In the genomic region with DNA sequence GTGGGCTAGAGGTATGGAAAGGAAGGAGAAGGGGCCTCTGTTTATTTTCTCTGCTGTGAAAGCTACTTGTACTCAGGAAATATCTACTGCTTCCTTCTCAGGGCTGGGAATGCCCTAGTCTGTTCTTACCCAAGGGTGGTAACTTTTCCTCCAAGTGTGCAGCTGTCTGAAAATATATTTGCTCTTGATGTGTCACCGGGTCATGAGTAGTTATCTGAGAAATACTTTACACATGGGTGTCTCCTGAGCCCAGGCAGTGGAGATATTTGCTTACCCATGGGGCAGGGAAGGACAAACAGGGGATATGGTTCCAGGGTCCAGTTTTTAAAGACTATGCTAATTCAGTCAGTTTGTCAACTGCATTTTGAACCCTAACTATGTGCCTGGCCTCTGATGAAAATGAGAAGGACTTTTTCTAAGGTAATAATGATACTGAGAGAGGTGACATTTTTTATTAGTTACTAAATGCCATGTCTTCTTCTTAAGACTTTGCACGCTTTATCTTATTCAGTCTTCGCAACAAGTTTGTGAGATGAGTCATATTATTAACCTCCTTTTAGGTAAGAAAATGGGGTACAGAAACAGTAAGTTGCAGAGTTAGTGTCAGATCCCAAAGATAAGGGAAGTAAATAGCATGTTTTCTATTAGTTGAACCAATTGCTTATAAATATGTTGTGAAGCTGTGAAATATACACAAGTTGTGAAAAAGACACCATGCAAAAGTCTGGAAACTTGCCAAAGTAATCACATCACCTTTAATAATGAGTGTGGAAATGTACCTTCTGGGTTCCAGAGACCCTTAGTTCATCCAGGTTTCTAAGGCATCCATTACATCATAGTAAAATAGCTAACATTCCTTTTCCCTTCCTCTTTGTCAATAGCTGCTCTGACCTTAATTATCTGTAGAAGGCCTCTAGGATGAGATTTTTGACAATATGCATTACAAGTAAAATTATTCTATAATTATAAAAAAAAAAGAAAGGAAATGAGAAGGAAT, we compare ENCODE assay signal across 14 cellular contexts. TPM values are rescaled to one million over a fixed set of nuclear protein-coding genes. Genes with fewer than 3 reads are reported as not detected.
DNase-seq lines count a peak whose midpoint lies in the region; ATAC-seq and TF ChIP-seq lines count a peak whose summit lies in the region.
"Had no signal": no experiment of that assay in that cellular context is flagged by ENCODE, and none has a peak within 500 bp of the region (broad histone marks: within the 10 kb centered on the region; RNA-seq: fewer than 3 reads in every experiment).

No MANE protein-coding gene starts in this region.

- H3K9me3 ChIP-seq in GM23248 (ENCODE audit: low read depth) (no peaks in the 10 kb centered on the region), lung (ENCODE audit: control insufficient read depth in 2 of 2, insufficient read depth in 1 of 2, low read length in 1 of 2) (no peaks in the 10 kb centered on the region)
- H3K9me3 ChIP-seq: BLaER1, thyroid gland had no signal

- H3K4me3 ChIP-seq in AG10803 (ENCODE audit: low read length) (no peak overlapping the region), GM23248 (no peak overlapping the region), lung (no peak overlapping the region)
- H3K4me3 ChIP-seq: BLaER1, thyroid gland had no signal

- H3K27ac ChIP-seq in GM23248, result no peak overlapping the region
- H3K27ac ChIP-seq in lung (ENCODE audit: low read depth in 1 of 2, low read length in 1 of 2), result no peak overlapping the region
- H3K27ac ChIP-seq: BLaER1, thyroid gland had no signal

- ATAC-seq in activated CD8-positive, alpha-beta T cell treated with anti-CD3 and anti-CD28 coated beads for 36 hours, result peak; percentile 37
- ATAC-seq in lung (ENCODE audit: insufficient read depth, low FRiP score) (peak; percentile 56), HG03460 (IDR thresholded peaks at IDR 0.05; ENCODE audit: unreplicated experiment) (no peak)

- no peaks in the 10 kb centered on the region for H3K9me2 ChIP-seq in GM23248 (ENCODE audit: insufficient read depth)

- H3K4me1 Mint-ChIP-seq in activated CD8-positive, alpha-beta T cell treated with anti-CD3 and anti-CD28 coated beads for 36 hours (ENCODE audit: low read depth), result peaks cover 32% of the 10 kb centered on the region

- DNase-seq in AG10803 (ENCODE audit: low read depth) (peak; percentile 27), GM23248 (peak; percentile 15), lung (ENCODE audit: low spot score) (no peak), posterior cingulate gyrus (no peak), mesenteric fat pad (ENCODE audit: low spot score) (no peak), SK-N-DZ (ENCODE audit: low spot score) (no peak)
- no peak for DNase-seq in activated CD8-positive, alpha-beta T cell treated with anti-CD3 and anti-CD28 coated beads for 36 hours
- DNase-seq: activated CD4-positive, alpha-beta T cell treated with anti-CD3 and anti-CD28 coated beads, Interleukin-2, amount 50 U/mL, for 4 hours; NCI-H2171 treated with DMSO at 0.1 percent for 48 hours; Right ventricle myocardium superior; thyroid gland had no signal

- no peaks in the 10 kb centered on the region for H3K36me3 Mint-ChIP-seq in activated CD8-positive, alpha-beta T cell treated with anti-CD3 and anti-CD28 coated beads for 36 hours (ENCODE audit: low read depth)

- H3K9me3 Mint-ChIP-seq in activated CD8-positive, alpha-beta T cell treated with anti-CD3 and anti-CD28 coated beads for 36 hours, result no peaks in the 10 kb centered on the region

- intact Hi-C loops in activated CD8-positive, alpha-beta T cell treated with anti-CD3 and anti-CD28 coated beads for 36 hours (cut with micrococcal nuclease), result no loop called here
- intact Hi-C loops in posterior cingulate gyrus (cut with DNase I), result no loop called here

- no peaks in the 10 kb centered on the region for H3K27me3 Mint-ChIP-seq in activated CD8-positive, alpha-beta T cell treated with anti-CD3 and anti-CD28 coated beads for 36 hours
- H3K27me3 Mint-ChIP-seq: progenitor cell of endocrine pancreas had no signal

- no peak overlapping the region for H3K9ac ChIP-seq in GM23248
- H3K9ac ChIP-seq: BLaER1 had no signal

- 0 out of 2 replicates have a peak, but pooled peaks cover 4% of the 10 kb centered on the region for H3F3A ChIP-seq in GM23248 (ENCODE audit: insufficient read depth)

- 76 to 81% methylated on average over 3 of the region's 3 CpGs for WGBS in GM23248 (ENCODE audit: low coverage in 1 of 2, low lambda C conversion rate in 2 of 2, missing lambda C conversion rate in 2 of 2), 2 experiments
- WGBS in lung, 2 donors, result 69 to 80% methylated on average over 3 of the region's 3 CpGs

- H3K36me3 ChIP-seq in GM23248 (ENCODE audit: low read depth) (no peaks in the 10 kb centered on the region), lung (ENCODE audit: control insufficient read depth in 2 of 2, insufficient read depth in 2 of 2, low read length in 2 of 2) (no peaks in the 10 kb centered on the region)
- H3K36me3 ChIP-seq: BLaER1, thyroid gland had no signal

- H4K20me1 ChIP-seq in GM23248 (ENCODE audit: insufficient read depth), result no peaks in the 10 kb centered on the region
- H4K20me1 ChIP-seq: BLaER1 had no signal

- peak overlapping the region; percentile 74 for H3K27ac Mint-ChIP-seq in activated CD8-positive, alpha-beta T cell treated with anti-CD3 and anti-CD28 coated beads for 36 hours
- H3K27ac Mint-ChIP-seq: progenitor cell of endocrine pancreas had no signal

- TF ChIP-seq CTCF in AG10803 (conservative IDR thresholded peaks at IDR 0.05; ENCODE audit: low read length) (no peak), lung (IDR thresholded peaks at IDR 0.05; ENCODE audit: control extremely low read depth, extremely low read depth) (no peak)
- TF ChIP-seq CTCF in activated CD8-positive, alpha-beta T cell treated with anti-CD3 and anti-CD28 coated beads for 36 hours (IDR thresholded peaks at IDR 0.05), result no peak

- in situ Hi-C loops in GM23248 (cut with MboI), result no loop called here

- H2AFZ ChIP-seq in GM23248, result no peak overlapping the region

- H3K4me1 ChIP-seq in GM23248 (ENCODE audit: insufficient read depth) (peaks cover 8% of the 10 kb centered on the region; the same call in 1 of the 2 replicates), lung (ENCODE audit: control insufficient read depth in 2 of 2, insufficient read depth in 2 of 2, low read length in 2 of 2) (no peaks in the 10 kb centered on the region)
- H3K4me1 ChIP-seq: BLaER1, thyroid gland had no signal

- H3K4me2 ChIP-seq in GM23248 (ENCODE audit: unreplicated experiment), result no peak overlapping the region
- H3K4me2 ChIP-seq: BLaER1 had no signal

- H3K79me2 ChIP-seq in GM23248 (ENCODE audit: insufficient read depth), result no peaks in the 10 kb centered on the region

- POLR2A ChIA-PET in activated CD8-positive, alpha-beta T cell treated with anti-CD3 and anti-CD28 coated beads for 36 hours (lab: Charles Lee), result interaction anchor here (0.6 to 1.0 kb wide), 3 partner anchors 20 to 172 kb away, joined by 3 read pairs; no protein-coding TSS in a partner anchor

- CTCF ChIA-PET in activated CD8-positive, alpha-beta T cell treated with anti-CD3 and anti-CD28 coated beads for 36 hours (lab: Charles Lee), result interaction anchor here (1.2 to 1.7 kb wide), 2 partner anchors 41 to 107 kb away, joined by 3 read pairs; no protein-coding TSS in a partner anchor

- H3K27me3 ChIP-seq in GM23248 (replicated peaks; ENCODE audit: insufficient read depth) (no peaks in the 10 kb centered on the region), lung (ENCODE audit: control insufficient read depth, insufficient read depth) (no peaks in the 10 kb centered on the region)
- H3K27me3 ChIP-seq: BLaER1, thyroid gland had no signal

- no peak overlapping the region for H3K4me3 Mint-ChIP-seq in activated CD8-positive, alpha-beta T cell treated with anti-CD3 and anti-CD28 coated beads for 36 hours

RNA-seq across cellular contexts. Expression of a gene that starts 22.8 kb away (rescaled TPM):
- total RNA-seq in GM23248 (2014; rRNA removed; shearing (Covaris generic)), result 3.3 and 5.3 TPM in 2 replicates
- polyA plus RNA-seq in GM23248 (2016; fragmentation: Nextera tagmentation; extraction: Ambion mirVana), result 3.5 TPM in 2 replicates
- total RNA-seq in activated CD8-positive, alpha-beta T cell treated with anti-CD3 and anti-CD28 coated beads for 36 hours, result 10 to 100 TPM in 1 of 2 experiments, 1 to 10 TPM in 1; 9.5 to 11.2 TPM
- total RNA-seq in lung, result 10 to 100 TPM; 22.8 to 39.0 TPM
- 10 to 100 TPM in 1 of 2 donors, 1 to 10 TPM in 1; 6.7 to 10.3 TPM for polyA plus RNA-seq in lung
- total RNA-seq in mesenteric fat pad, result 13.5 TPM
- 7.4 and 8.2 TPM in 2 replicates for polyA plus RNA-seq in SK-N-DZ (2014; cell fraction: cytosol; rRNA removed)
- polyA plus RNA-seq in SK-N-DZ (2014; cell fraction: nucleus; rRNA removed), result 9.3 and 15.5 TPM in 2 replicates

Comparison
In these comparisons a context has a peak if more than half of its experiments do, and no peak if none do; other contexts are left out.
1. DNase-seq: peak in AG10803 (single experiment) and GM23248 (single experiment); none in activated CD8-positive, alpha-beta T cell treated with anti-CD3 and anti-CD28 coated beads for 36 hours (single experiment), lung (single experiment), posterior cingulate gyrus (0 of 10), mesenteric fat pad (single experiment) and SK-N-DZ (single experiment).